ENCODE assay signal across 14 cellular contexts in genomic region chr5:42268630-42269029, GRCh38.
A peak's percentile ranks its signal among the peaks of the same experiment; 100 is the strongest.
DNase-seq lines count a peak whose midpoint lies in the region; ATAC-seq and TF ChIP-seq lines count a peak whose summit lies in the region.
"Had no signal": no experiment of that assay in that cellular context is flagged by ENCODE, and none has a peak within 500 bp of the region (broad histone marks: within the 10 kb centered on the region; RNA-seq: fewer than 3 reads in every experiment).

No MANE protein-coding gene starts in this region.

- H3K4me3 ChIP-seq in AG10803 (ENCODE audit: low read length) = no peak overlapping the region
- H3K4me3 ChIP-seq in fibroblast of mammary gland (ENCODE audit: control insufficient read depth, low read depth, low read length) = no peak overlapping the region

- DNase-seq in AG10803 (ENCODE audit: low read depth) (peak; percentile 64), H4 (ENCODE audit: low spot score) (peak; percentile 68), RPMI7951 (ENCODE audit: low read depth) (peak; percentile 18), fibroblast of mammary gland (ENCODE audit: low read depth) (peak; percentile 64), NCI-H2227 (lab: John Stamatoyannopoulos, UW; ENCODE audit: unreplicated experiment) (no peak), NCI-H1436 treated with DMSO at 0.1 percent for 48 hours (lab: John Stamatoyannopoulos, UW) (no peak), DMS153 (lab: John Stamatoyannopoulos, UW) (no peak)
- DNase-seq: activated T-cell treated with anti-CD3 and anti-CD28 coated beads, Interleukin-2, amount 50 U/mL, for 1 hour; anterior cingulate cortex; Calu3; NCI-H1048; NCI-H2227 treated with DMSO at 0.1 percent for 48 hours had no signal

- ATAC-seq in HG03520 (IDR thresholded peaks at IDR 0.05; ENCODE audit: unreplicated experiment) = no peak
- ATAC-seq: activated CD4-positive, CD25-positive, alpha-beta regulatory T cell treated with anti-CD3 and anti-CD28 coated beads, Interleukin-2, amount 50 U/mL, for 24 hours had no signal

- TF ChIP-seq CTCF in AG10803 (conservative IDR thresholded peaks at IDR 0.05; ENCODE audit: low read length) (no peak), fibroblast of mammary gland (conservative IDR thresholded peaks at IDR 0.05; ENCODE audit: control insufficient read depth, insufficient read depth, low read depth, low read length) (no peak)

Comparison
In these comparisons a context has a peak if more than half of its experiments do, and no peak if none do; other contexts are left out.
1. DNase-seq: peak in AG10803 (single experiment), H4 (single experiment), RPMI7951 (single experiment) and fibroblast of mammary gland (single experiment); none in NCI-H2227 (single experiment), NCI-H1436 treated with DMSO at 0.1 percent for 48 hours (single experiment) and DMS153 (single experiment).